ENCODE assay signal across 21 cellular contexts in the genomic region with DNA sequence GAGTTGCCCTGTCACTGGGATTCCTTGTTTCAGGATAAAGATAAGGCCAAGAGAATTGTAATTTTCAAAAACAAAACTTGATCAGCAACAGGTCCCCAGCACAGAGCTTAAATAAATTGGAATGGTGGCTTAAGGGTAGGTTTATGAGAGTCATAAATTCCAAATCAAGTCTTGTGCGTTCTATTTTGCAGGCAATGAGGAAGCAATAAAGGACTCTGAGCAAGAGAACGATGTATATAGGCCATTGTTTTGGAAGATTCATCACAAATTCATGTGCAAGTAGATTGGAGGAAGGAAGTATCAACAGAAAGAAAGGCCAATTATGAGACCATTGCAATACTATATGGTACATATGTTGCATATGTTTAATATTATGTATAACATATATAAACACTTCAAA.
"Had no signal": no experiment of that assay in that cellular context is flagged by ENCODE, and none has a peak within 500 bp of the region (broad histone marks: within the 10 kb centered on the region; RNA-seq: fewer than 3 reads in every experiment).

No MANE protein-coding gene starts in this region.

- H3K4me3 ChIP-seq: colonic mucosa, esophagus squamous epithelium, gastrocnemius medialis, heart right ventricle, left lung, lower lobe of right lung had no signal

- H3K36me3 ChIP-seq: colonic mucosa, esophagus squamous epithelium, gastrocnemius medialis, heart right ventricle, left lung, lower lobe of right lung had no signal

- ATAC-seq: effector memory CD8-positive, alpha-beta T cell; esophagus mucosa; gastrocnemius medialis; heart right ventricle; left lung; left ventricle myocardium superior; lower lobe of right lung; naive thymus-derived CD4-positive, alpha-beta T cell had no signal

- DNase-seq: colonic mucosa; cortex of kidney; effector CD8-positive, alpha-beta T cell; effector memory CD8-positive, alpha-beta T cell; endodermal cell; erythroblast; esophagus squamous epithelium; foreskin fibroblast; foreskin melanocyte; gastrocnemius medialis; glutamatergic neuron; head of caudate nucleus; heart right ventricle; hippocampal formation; left lung; left ventricle myocardium superior; lower lobe of right lung; mesenchymal stem cell; naive thymus-derived CD4-positive, alpha-beta T cell had no signal

- H3K27me3 ChIP-seq: colonic mucosa, esophagus squamous epithelium, gastrocnemius medialis, heart right ventricle, left lung had no signal

- H3K27ac ChIP-seq: colonic mucosa, epithelial cell of prostate, esophagus squamous epithelium, gastrocnemius medialis, heart right ventricle, left lung, lower lobe of right lung had no signal

- H3K9me3 ChIP-seq: colonic mucosa, esophagus squamous epithelium, gastrocnemius medialis, heart right ventricle, left lung, lower lobe of right lung had no signal

- H3K4me1 ChIP-seq: colonic mucosa, esophagus squamous epithelium, gastrocnemius medialis, heart right ventricle, left lung, lower lobe of right lung had no signal
